In the genomic region with DNA sequence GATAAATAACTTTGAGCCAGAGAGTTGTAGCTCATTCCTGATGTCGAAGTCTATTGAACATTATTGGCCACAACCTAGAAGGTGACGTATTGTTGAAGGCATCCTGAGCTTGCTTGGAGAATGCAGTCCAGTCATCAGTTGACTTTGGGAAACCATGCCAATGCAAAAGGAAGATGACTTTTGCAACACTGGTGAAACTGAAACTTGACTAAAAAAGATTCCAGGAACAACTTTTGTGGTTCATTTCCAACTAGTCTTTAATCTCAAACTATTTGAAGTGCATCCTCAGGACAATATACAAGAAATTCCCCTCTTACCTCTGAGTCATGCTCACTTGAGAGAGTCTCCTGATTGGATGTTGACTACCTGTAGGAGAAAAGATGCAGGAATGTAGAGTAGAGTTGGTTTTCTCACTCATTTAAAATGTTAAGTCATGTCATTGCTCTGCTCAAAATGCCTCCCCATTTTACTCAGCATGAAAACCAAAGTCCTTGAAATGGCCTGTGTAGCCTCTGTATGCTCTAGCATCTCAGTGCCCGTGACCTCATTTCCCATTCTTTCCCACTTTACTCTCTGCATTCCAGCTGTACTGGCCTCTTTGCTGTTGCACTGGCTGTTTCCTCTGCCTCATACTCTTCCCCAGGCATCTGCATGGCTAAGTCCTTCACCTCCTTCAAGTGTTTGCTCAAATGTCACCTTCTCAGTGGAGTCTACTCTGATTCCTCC, we compare ENCODE assay signal across 11 cellular contexts. TPM values are rescaled to one million over a fixed set of nuclear protein-coding genes. Genes with fewer than 3 reads are reported as not detected.
DNase-seq lines count a peak whose midpoint lies in the region; ATAC-seq and TF ChIP-seq lines count a peak whose summit lies in the region.
"Had no signal": no experiment of that assay in that cellular context is flagged by ENCODE, and none has a peak within 500 bp of the region (broad histone marks: within the 10 kb centered on the region; RNA-seq: fewer than 3 reads in every experiment).

No MANE protein-coding gene starts in this region.

- H3K27ac ChIP-seq in SK-N-SH (ENCODE audit: low read depth in 2 of 2, low read length in 1 of 2), result no peak overlapping the region
- H3K27ac ChIP-seq in mammary epithelial cell (ENCODE audit: insufficient read depth, low read depth, low read length), result no peak overlapping the region
- H3K27ac ChIP-seq: A549, prostate gland had no signal

- BruUV-seq in mammary epithelial cell (replicated peaks; lab: Mats Ljungman, UMichigan), result no TSS peak

- no peak for TF ChIP-seq EP300 in SK-N-SH (IDR thresholded peaks at IDR 0.05; ENCODE audit: borderline replicate concordance in 1 of 2, low read depth in 1 of 2, low read length in 1 of 2)

- intact Hi-C loops in mammary epithelial cell (cut with micrococcal nuclease), result no loop called here

- H3K79me2 ChIP-seq in SK-N-SH (ENCODE audit: insufficient read depth) (no peaks in the 10 kb centered on the region), mammary epithelial cell (ENCODE audit: insufficient read depth, low read length) (no peaks in the 10 kb centered on the region)

- H2AFZ ChIP-seq in SK-N-SH (ENCODE audit: low read depth) (no peak overlapping the region), mammary epithelial cell (ENCODE audit: low read depth, low read length) (no peak overlapping the region)

- DNase-seq in SK-N-SH, result no peak
- DNase-seq in NCI-H2029 treated with DMSO at 0.1 percent for 48 hours (lab: John Stamatoyannopoulos, UW), result peak; percentile 33
- DNase-seq in mammary epithelial cell, result peak; percentile 59
- DNase-seq in skeletal muscle cell (ENCODE audit: low read depth), result peak; percentile 62
- DNase-seq in NCI-H446 treated with DMSO at 0.1 percent for 48 hours (lab: John Stamatoyannopoulos, UW), result no peak
- DNase-seq: NCI-H2107 had no signal

- dilution Hi-C loops in mammary epithelial cell (cut with HindIII; ENCODE audit: low sequenced_read_pairs), result no loop called here

- H3F3A ChIP-seq in SK-N-SH (replicated peaks; ENCODE audit: insufficient read depth), result no peaks in the 10 kb centered on the region

- H3K27me3 ChIP-seq in SK-N-SH (ENCODE audit: insufficient read depth) (no peaks in the 10 kb centered on the region), mammary epithelial cell (ENCODE audit: insufficient read depth, low read length) (no peaks in the 10 kb centered on the region)

- H4K20me1 ChIP-seq in SK-N-SH (ENCODE audit: insufficient read depth), result no peaks in the 10 kb centered on the region
- H4K20me1 ChIP-seq in mammary epithelial cell (ENCODE audit: insufficient read depth, low read length), result no peaks in the 10 kb centered on the region

- TF ChIP-seq RAD21 in SK-N-SH (IDR thresholded peaks at IDR 0.05; ENCODE audit: low read length), result no peak

- no peak for ATAC-seq in SK-N-SH treated with all-trans-retinoic acid at 6 μM for 48 hours
- ATAC-seq in GM21529 (IDR thresholded peaks at IDR 0.05; ENCODE audit: unreplicated experiment), result no peak
- ATAC-seq in HG02885 (IDR thresholded peaks at IDR 0.05; ENCODE audit: poor library complexity, unreplicated experiment), result no peak
- ATAC-seq: A549 had no signal

- no peaks in the 10 kb centered on the region for H3K4me1 ChIP-seq in SK-N-SH (ENCODE audit: control insufficient read depth in 1 of 2, insufficient read depth in 2 of 2, low read depth in 1 of 2, low read length in 1 of 2)
- peaks cover 5% of the 10 kb centered on the region for H3K4me1 ChIP-seq in mammary epithelial cell (ENCODE audit: insufficient read depth, low read length)
- H3K4me1 ChIP-seq: A549, prostate gland had no signal

- POLR2A ChIA-PET in SK-N-SH (lab: Yijun Ruan, JAX), result no interaction called here

- H3K4me2 ChIP-seq in SK-N-SH (no peak overlapping the region), mammary epithelial cell (ENCODE audit: insufficient read depth, low read depth, low read length) (no peak overlapping the region)
- H3K4me2 ChIP-seq: A549 had no signal

- H3K4me3 ChIP-seq in SK-N-SH (ENCODE audit: low read depth in 2 of 2, low read length in 1 of 2) (no peak overlapping the region), mammary epithelial cell (replicated peaks in 1 of 3; ENCODE audit: insufficient read depth in 1 of 3, low read depth in 2 of 3, low read length in 3 of 3) (no peak overlapping the region), skeletal muscle cell (ENCODE audit: low read depth, low read length) (no peak overlapping the region)
- H3K4me3 ChIP-seq: A549, prostate gland had no signal

- H3K36me3 ChIP-seq in SK-N-SH (replicated peaks in 1 of 2; ENCODE audit: control insufficient read depth in 1 of 2, insufficient read depth in 2 of 2, low read length in 1 of 2) (peaks cover 0 to 24% of the 10 kb centered on the region in 2 experiments), mammary epithelial cell (ENCODE audit: insufficient read depth, low read length) (peaks cover 1% of the 10 kb centered on the region)
- H3K36me3 ChIP-seq: prostate gland had no signal

- 91% methylated on average over 3 of the region's 3 CpGs for WGBS in SK-N-SH (ENCODE audit: low lambda C conversion rate)
- 80% methylated on average over 2 of the region's 3 CpGs for WGBS in mammary epithelial cell (ENCODE audit: low coverage, missing lambda C conversion rate)

- H3K9me2 ChIP-seq in SK-N-SH, result no peaks in the 10 kb centered on the region

- CTCF ChIA-PET in SK-N-SH (lab: Yijun Ruan, JAX) (no interaction called here), mammary epithelial cell (lab: Charles Lee; ENCODE audit: low non-redundant PET) (no interaction called here)

- no peak overlapping the region for H3K9ac ChIP-seq in SK-N-SH
- no peak overlapping the region for H3K9ac ChIP-seq in mammary epithelial cell (ENCODE audit: insufficient read depth, low read length)

- in situ Hi-C loops in mammary epithelial cell (cut with MboI; ENCODE audit: low sequenced_read_pairs in 2 of 2), result no loop called here

- H3K9me3 ChIP-seq in SK-N-SH (no peaks in the 10 kb centered on the region), mammary epithelial cell (replicated peaks; ENCODE audit: insufficient read depth, low read length) (no peaks in the 10 kb centered on the region)
- H3K9me3 ChIP-seq: A549, prostate gland had no signal

- TF ChIP-seq CTCF in SK-N-SH (IDR thresholded peaks at IDR 0.05) (no peak), mammary epithelial cell (conservative IDR thresholded peaks at IDR 0.05 in 1 of 2, IDR thresholded peaks at IDR 0.05 in 1 of 2; ENCODE audit: extremely low read depth in 1 of 2, insufficient read depth in 1 of 2, low read depth in 1 of 2, low read length in 2 of 2) (no peak)

TF ChIP-seq in SK-N-SH, 30 proteins besides CTCF, POLR2A, EP300 and RAD21:
- TF ChIP-seq GABPA (IDR thresholded peaks at IDR 0.05; ENCODE audit: low read depth) (no peak), FOSL2 (IDR thresholded peaks at IDR 0.05; ENCODE audit: borderline replicate concordance, low read depth) (peak; percentile 4; the same call in 1 of the 2 replicates)
TF ChIP-seq in SK-N-SH: peak in this region for 1.

TF ChIP-seq in SK-N-SH treated with all-trans-retinoic acid at 6 μM for 48 hours, 23 proteins besides CTCF, POLR2A, EP300 and RAD21 (continues in another document):
- TF ChIP-seq, protein P1, sequence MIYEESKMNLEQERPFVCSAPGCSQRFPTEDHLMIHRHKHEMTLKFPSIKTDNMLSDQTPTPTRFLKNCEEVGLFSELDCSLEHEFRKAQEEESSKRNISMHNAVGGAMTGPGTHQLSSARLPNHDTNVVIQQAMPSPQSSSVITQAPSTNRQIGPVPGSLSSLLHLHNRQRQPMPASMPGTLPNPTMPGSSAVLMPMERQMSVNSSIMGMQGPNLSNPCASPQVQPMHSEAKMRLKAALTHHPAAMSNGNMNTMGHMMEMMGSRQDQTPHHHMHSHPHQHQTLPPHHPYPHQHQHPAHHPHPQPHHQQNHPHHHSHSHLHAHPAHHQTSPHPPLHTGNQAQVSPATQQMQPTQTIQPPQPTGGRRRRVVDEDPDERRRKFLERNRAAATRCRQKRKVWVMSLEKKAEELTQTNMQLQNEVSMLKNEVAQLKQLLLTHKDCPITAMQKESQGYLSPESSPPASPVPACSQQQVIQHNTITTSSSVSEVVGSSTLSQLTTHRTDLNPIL (CRISPR knock-in tag; IDR thresholded peaks at IDR 0.05; ENCODE audit: low read depth), result no peak
- no peak for TF ChIP-seq ESRRG (CRISPR knock-in tag; IDR thresholded peaks at IDR 0.05)
- no peak for TF ChIP-seq PATZ1 (CRISPR knock-in tag; IDR thresholded peaks at IDR 0.05; ENCODE audit: borderline replicate concordance)
- TF ChIP-seq ZNF70 (CRISPR knock-in tag; IDR thresholded peaks at IDR 0.05), result no peak
- no peak for TF ChIP-seq ARNTL (CRISPR knock-in tag; IDR thresholded peaks at IDR 0.05; ENCODE audit: borderline replicate concordance, low read depth)

RNA-seq across cellular contexts. Expression of gene LEPR, which starts 24.4 kb away (rescaled TPM):
- polyA plus RNA-seq in SK-N-SH (2012; rRNA removed) (2.3 and 3.2 TPM in 2 replicates), mammary epithelial cell (2.9 TPM)
- polyA plus RNA-seq in SK-N-SH (2012; cell fraction: cytosol; rRNA removed), result 4.3 and 5.1 TPM in 2 replicates
- polyA plus RNA-seq in SK-N-SH (2012; cell fraction: nucleus; rRNA removed), result 1.4 and 3.0 TPM in 2 replicates
- 10 to 100 TPM in 1 of 2 donors, 1 to 10 TPM in 1; 3.5 to 14.5 TPM for total RNA-seq in mammary epithelial cell
- 2.6 TPM for polyA minus RNA-seq in mammary epithelial cell

RNA-seq across cellular contexts. Expression of gene LEPROT, which starts 24.4 kb away (rescaled TPM):
- 38.9 and 69.3 TPM in 2 replicates for polyA plus RNA-seq in SK-N-SH (2012; rRNA removed)
- 54.9 and 57.5 TPM in 2 replicates for polyA plus RNA-seq in SK-N-SH (2012; cell fraction: cytosol; rRNA removed)
- 19.8 and 51.3 TPM in 2 replicates for polyA plus RNA-seq in SK-N-SH (2012; cell fraction: nucleus; rRNA removed)
- total RNA-seq in mammary epithelial cell, result 10 to 100 TPM; 55.1 to 88.7 TPM
- 29.5 TPM for polyA plus RNA-seq in mammary epithelial cell
- 16.1 TPM for polyA minus RNA-seq in mammary epithelial cell

Comparison
In these comparisons a context has a peak if more than half of its experiments do, and no peak if none do; other contexts are left out.
1. DNase-seq: peak in NCI-H2029 treated with DMSO at 0.1 percent for 48 hours (single experiment), mammary epithelial cell (single experiment) and skeletal muscle cell (single experiment); none in SK-N-SH (single experiment) and NCI-H446 treated with DMSO at 0.1 percent for 48 hours (single experiment).